Comparison of ENCODE assay signal across 14 cellular contexts in the genomic region with DNA sequence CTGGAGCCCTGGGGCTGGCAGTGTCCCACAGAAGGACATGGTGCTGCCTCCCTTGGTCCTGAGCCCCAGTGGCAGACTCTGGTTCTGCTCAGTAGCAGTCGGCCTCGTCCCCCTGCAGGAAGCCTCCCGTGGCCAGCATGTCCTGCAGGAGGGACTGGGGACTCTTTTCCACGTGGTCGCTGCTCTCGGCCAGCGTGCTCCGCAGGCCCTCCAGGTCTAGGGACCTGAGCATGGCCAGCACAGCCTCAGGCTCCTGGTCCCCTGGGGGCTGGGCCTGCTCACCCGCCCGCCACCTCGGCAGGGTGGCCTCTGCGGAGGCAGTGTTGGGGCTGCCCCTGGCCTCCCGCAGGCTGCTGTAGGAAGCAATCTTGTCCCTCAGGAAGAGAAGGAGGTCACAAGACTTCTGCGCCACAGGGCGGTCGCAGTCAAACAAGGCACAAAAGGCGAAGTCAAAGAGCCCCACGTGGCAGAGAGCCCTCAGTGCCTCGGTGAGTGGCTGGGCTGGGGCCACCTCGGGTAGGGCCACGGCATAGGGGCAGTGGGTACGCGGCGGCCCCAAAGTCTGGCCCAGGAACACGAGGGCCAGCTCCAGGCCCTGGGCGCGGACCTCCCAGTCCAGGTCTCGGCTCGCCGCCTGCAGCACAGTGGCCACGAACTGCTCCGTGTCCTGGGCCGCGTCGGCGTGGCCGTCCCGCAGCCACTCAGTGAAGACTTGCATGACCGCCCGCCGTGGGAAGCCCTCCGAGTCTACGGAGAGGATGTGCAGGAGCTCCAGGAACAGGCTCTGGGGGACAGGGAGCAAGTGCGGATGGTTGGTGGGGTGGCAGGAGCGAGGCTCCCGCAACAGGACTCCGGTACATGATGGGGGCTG. TPM values are rescaled to one million over a fixed set of nuclear protein-coding genes. Genes with fewer than 3 reads are reported as not detected.
DNase-seq lines count a peak whose midpoint lies in the region; ATAC-seq and TF ChIP-seq lines count a peak whose summit lies in the region.
"Had no signal": no experiment of that assay in that cellular context is flagged by ENCODE, and none has a peak within 500 bp of the region (broad histone marks: within the 10 kb centered on the region; RNA-seq: fewer than 3 reads in every experiment).

No MANE protein-coding gene starts in this region.

- no peak overlapping the region for H2AFZ ChIP-seq in PC-3 (ENCODE audit: low read length)
- H2AFZ ChIP-seq in neuronal stem cell (ENCODE audit: low read length), result no peak overlapping the region
- H2AFZ ChIP-seq: parathyroid adenoma had no signal

- H3K9me3 ChIP-seq in PC-3 (ENCODE audit: low read length), result no peaks in the 10 kb centered on the region
- no peaks in the 10 kb centered on the region for H3K9me3 ChIP-seq in neuronal stem cell (replicated peaks in 1 of 2; ENCODE audit: control insufficient read depth in 2 of 2, insufficient read depth in 1 of 2, low read depth in 1 of 2, low read length in 2 of 2)

- WGBS in neuronal stem cell (ENCODE audit: extremely low coverage in 2 of 2, insufficient read length in 2 of 2, insufficient replicate concordance in 1 of 2), 2 donors, result no CpG with 5 or more reads among the region's 47 CpGs

- H3K27ac ChIP-seq in PC-3 (ENCODE audit: low read length) (no peak overlapping the region), neuronal stem cell (replicated peaks; ENCODE audit: low read length) (peak overlapping the region; percentile 51)
- H3K27ac ChIP-seq: parathyroid adenoma had no signal

- peak overlapping the region; percentile 70 for H2AK5ac ChIP-seq in neuronal stem cell (ENCODE audit: low read depth, low read length)

- H3K4me3 Mint-ChIP-seq in CD14-positive monocyte (no peak overlapping the region), glutamatergic neuron (ENCODE audit: unreplicated experiment) (no peak overlapping the region)
- H3K4me3 Mint-ChIP-seq in activated T-helper 2 cell treated with anti-CD3 and anti-CD28 coated beads, Interferon-gamma antibody, Interleukin-2, Interleukin-4, amounts not matched to agents 10 μg/mL and 5 μg/mL and 100 μg/mL, durations not matched to agents 14 hours and 24 hours and 36 hours (ENCODE audit: low read depth), result no peak overlapping the region
- H3K4me3 Mint-ChIP-seq: activated naive CD4-positive, alpha-beta T cell treated with anti-CD3 and anti-CD28 coated beads for 36 hours had no signal

- no peaks in the 10 kb centered on the region for H3F3A ChIP-seq in PC-3 (ENCODE audit: low read length, unreplicated experiment)

- H3K4ac ChIP-seq in neuronal stem cell (ENCODE audit: low read length), result no peak overlapping the region

- H3K18ac ChIP-seq in neuronal stem cell (ENCODE audit: low read length), result peak overlapping the region; percentile 38

- no peak overlapping the region for H2BK5ac ChIP-seq in neuronal stem cell (ENCODE audit: low read length)

- no peak overlapping the region for H2BK12ac ChIP-seq in neuronal stem cell (ENCODE audit: low read length)

- H3K79me1 ChIP-seq in neuronal stem cell (ENCODE audit: low read depth, low read length), result peaks cover 6% of the 10 kb centered on the region

- no peak overlapping the region for H2BK120ac ChIP-seq in neuronal stem cell (ENCODE audit: low read depth, low read length)

- H3K27me3 ChIP-seq in PC-3 (ENCODE audit: low read length) (no peaks in the 10 kb centered on the region), neuronal stem cell (ENCODE audit: control insufficient read depth in 3 of 3, insufficient read depth in 3 of 3, low read depth in 1 of 3, low read length in 3 of 3) (no peaks in the 10 kb centered on the region)

- H3K36me3 Mint-ChIP-seq in CD14-positive monocyte (peaks cover 9 to 57% of the 10 kb centered on the region in 2 donors), glutamatergic neuron (ENCODE audit: unreplicated experiment) (no peaks in the 10 kb centered on the region)
- peaks cover 6% of the 10 kb centered on the region for H3K36me3 Mint-ChIP-seq in activated T-helper 2 cell treated with anti-CD3 and anti-CD28 coated beads, Interferon-gamma antibody, Interleukin-2, Interleukin-4, amounts not matched to agents 10 μg/mL and 5 μg/mL and 100 μg/mL, durations not matched to agents 14 hours and 24 hours and 36 hours (ENCODE audit: low read depth)

- DNase-seq in CD14-positive monocyte (ENCODE audit: low spot score) (peak; percentile 61), PC-3 (no peak), glutamatergic neuron (peak; percentile 47), neuronal stem cell (ENCODE audit: low spot score) (no peak), KG1 (lab: John Stamatoyannopoulos, UW) (no peak)
- DNase-seq in NK-92 treated with Interleukin-12 subunit alpha and Interleukin-12 subunit beta, amount 100 ng/mL, for 24 hours (lab: John Stamatoyannopoulos, UW), result no peak
- DNase-seq in activated T-helper 2 cell treated with anti-CD3 and anti-CD28 coated beads, Interferon-gamma antibody, Interleukin-2, Interleukin-4, amounts not matched to agents 10 μg/mL and 5 μg/mL and 100 μg/mL, durations not matched to agents 14 hours and 24 hours and 36 hours (ENCODE audit: low spot score), result no peak
- DNase-seq: activated naive CD4-positive, alpha-beta T cell treated with anti-CD3 and anti-CD28 coated beads for 36 hours; KBM-7; NCI-H524 treated with DMSO at 0.1 percent for 48 hours; SHP77 treated with DMSO at 0.1 percent for 48 hours; stimulated activated CD4-positive, alpha-beta T cell treated with anti-CD3 and anti-CD28 coated beads, Interleukin-1b, Interleukin-23, amount 100 ng/mL, for 48 hours had no signal

- no peak overlapping the region for H3K9ac ChIP-seq in PC-3 (ENCODE audit: low read length)
- H3K9ac ChIP-seq in neuronal stem cell (ENCODE audit: low read depth, low read length, poor library complexity), result no peak overlapping the region
- H3K9ac ChIP-seq: parathyroid adenoma had no signal

- H3K36me3 ChIP-seq in PC-3 (ENCODE audit: low read depth, low read length) (no peaks in the 10 kb centered on the region; the same call in 1 of the 2 replicates), neuronal stem cell (replicated peaks in 1 of 2; ENCODE audit: control insufficient read depth in 2 of 2, insufficient read depth in 2 of 2, low read length in 2 of 2) (peaks cover 27 to 55% of the 10 kb centered on the region in 2 donors)

- H3K27ac Mint-ChIP-seq in CD14-positive monocyte, result peak overlapping the region in 1 of 7 donors; percentile 12
- no peak overlapping the region for H3K27ac Mint-ChIP-seq in glutamatergic neuron (ENCODE audit: unreplicated experiment)
- no peak overlapping the region for H3K27ac Mint-ChIP-seq in activated T-helper 2 cell treated with anti-CD3 and anti-CD28 coated beads, Interferon-gamma antibody, Interleukin-2, Interleukin-4, amounts not matched to agents 10 μg/mL and 5 μg/mL and 100 μg/mL, durations not matched to agents 14 hours and 24 hours and 36 hours
- H3K27ac Mint-ChIP-seq: activated naive CD4-positive, alpha-beta T cell treated with anti-CD3 and anti-CD28 coated beads for 36 hours had no signal

- POLR2A ChIA-PET in PC-3 (lab: Charles Lee; ENCODE audit: unreplicated experiment), result no interaction called here

- CTCF ChIA-PET in PC-3 (lab: Charles Lee), result no interaction called here

- H3K27me3 Mint-ChIP-seq in CD14-positive monocyte (ENCODE audit: low read depth in 3 of 3) (peaks cover 0 to 6% (median 0%) of the 10 kb centered on the region in 3 donors), glutamatergic neuron (ENCODE audit: unreplicated experiment) (peaks cover 6% of the 10 kb centered on the region)
- H3K27me3 Mint-ChIP-seq in activated T-helper 2 cell treated with anti-CD3 and anti-CD28 coated beads, Interferon-gamma antibody, Interleukin-2, Interleukin-4, amounts not matched to agents 10 μg/mL and 5 μg/mL and 100 μg/mL, durations not matched to agents 14 hours and 24 hours and 36 hours (ENCODE audit: low read depth), result no peaks in the 10 kb centered on the region

- no peak overlapping the region for H4K91ac ChIP-seq in neuronal stem cell (ENCODE audit: low read depth, low read length, poor library complexity)

- intact Hi-C loops in CD14-positive monocyte (cut with micrococcal nuclease), result no loop called here
- intact Hi-C loops in PC-3 (cut with micrococcal nuclease), result no loop called here
- intact Hi-C loops in activated T-helper 2 cell treated with anti-CD3 and anti-CD28 coated beads, Interferon-gamma antibody, Interleukin-2, Interleukin-4, amounts not matched to agents 10 μg/mL and 5 μg/mL and 100 μg/mL, durations not matched to agents 14 hours and 24 hours and 36 hours (cut with micrococcal nuclease), result no loop called here

- peak; percentile 28 for TF ChIP-seq CTCF in CD14-positive monocyte (IDR thresholded peaks at IDR 0.05)
- TF ChIP-seq CTCF in PC-3 (conservative IDR thresholded peaks at IDR 0.05; ENCODE audit: low read depth, low read length), result no peak
- no peak for TF ChIP-seq CTCF in glutamatergic neuron (IDR thresholded peaks at IDR 0.05; ENCODE audit: partially characterized antibody, unreplicated experiment)

- peak; percentile 36 for ATAC-seq in PC-3
- no peak for ATAC-seq in HG03097 (IDR thresholded peaks at IDR 0.05; ENCODE audit: low FRiP score, unreplicated experiment)

- BruUV-seq in PC-3 (replicated peaks; lab: Mats Ljungman, UMichigan), result TSS peak; percentile 37

- peak overlapping the region; percentile 43 for H4K8ac ChIP-seq in neuronal stem cell (ENCODE audit: low read depth, low read length)

- no peak overlapping the region for H2BK15ac ChIP-seq in neuronal stem cell (ENCODE audit: low read length)

- no peaks in the 10 kb centered on the region for H3K9me2 ChIP-seq in PC-3 (replicated peaks; ENCODE audit: low read length)

- no peaks in the 10 kb centered on the region for H3K79me2 ChIP-seq in PC-3 (ENCODE audit: low read length)
- H3K79me2 ChIP-seq: parathyroid adenoma had no signal

- no peaks in the 10 kb centered on the region for H3K9me3 Mint-ChIP-seq in CD14-positive monocyte
- peaks cover 10% of the 10 kb centered on the region for H3K9me3 Mint-ChIP-seq in glutamatergic neuron (ENCODE audit: unreplicated experiment)
- no peaks in the 10 kb centered on the region for H3K9me3 Mint-ChIP-seq in activated T-helper 2 cell treated with anti-CD3 and anti-CD28 coated beads, Interferon-gamma antibody, Interleukin-2, Interleukin-4, amounts not matched to agents 10 μg/mL and 5 μg/mL and 100 μg/mL, durations not matched to agents 14 hours and 24 hours and 36 hours
- H3K9me3 Mint-ChIP-seq: activated naive CD4-positive, alpha-beta T cell treated with anti-CD3 and anti-CD28 coated beads for 36 hours had no signal

- H3K4me1 ChIP-seq in PC-3 (ENCODE audit: insufficient read depth, low read length), result no peaks in the 10 kb centered on the region
- no peaks in the 10 kb centered on the region for H3K4me1 ChIP-seq in neuronal stem cell (ENCODE audit: control insufficient read depth in 2 of 2, insufficient read depth in 1 of 2, low read depth in 1 of 2, low read length in 2 of 2)
- H3K4me1 ChIP-seq: parathyroid adenoma had no signal

- no peak overlapping the region for H3K14ac ChIP-seq in neuronal stem cell (ENCODE audit: low read length)

- H3K4me2 ChIP-seq in PC-3 (ENCODE audit: low read length), result no peak overlapping the region
- no peak overlapping the region for H3K4me2 ChIP-seq in neuronal stem cell (ENCODE audit: insufficient read depth, low read length, poor library complexity, severe bottlenecking)

- peaks cover 9% of the 10 kb centered on the region for H3K4me1 Mint-ChIP-seq in CD14-positive monocyte
- no peaks in the 10 kb centered on the region for H3K4me1 Mint-ChIP-seq in glutamatergic neuron (ENCODE audit: low read depth, unreplicated experiment)
- no peaks in the 10 kb centered on the region for H3K4me1 Mint-ChIP-seq in activated T-helper 2 cell treated with anti-CD3 and anti-CD28 coated beads, Interferon-gamma antibody, Interleukin-2, Interleukin-4, amounts not matched to agents 10 μg/mL and 5 μg/mL and 100 μg/mL, durations not matched to agents 14 hours and 24 hours and 36 hours (ENCODE audit: low read depth)

- H3K4me3 ChIP-seq in PC-3 (ENCODE audit: low read length), result no peak overlapping the region
- no peak overlapping the region for H3K4me3 ChIP-seq in neuronal stem cell (ENCODE audit: low read length in 2 of 2)

- no peaks in the 10 kb centered on the region for H4K20me1 ChIP-seq in PC-3 (ENCODE audit: low read length)

- peak overlapping the region; percentile 65 for H3K23ac ChIP-seq in neuronal stem cell (ENCODE audit: low read depth, low read length, poor library complexity)

RNA-seq across cellular contexts. Expression of a gene that starts 17.1 kb away (rescaled TPM):
- polyA plus RNA-seq in CD14-positive monocyte, result 10 to 100 TPM; 31.6 to 32.5 TPM
- total RNA-seq in PC-3 (2014; rRNA removed) (65.2 and 76.3 TPM in 2 replicates), glutamatergic neuron (ENCODE audit: unreplicated experiment) (30.5 TPM)
- 18.7 TPM for polyA plus RNA-seq in neuronal stem cell (2013, experiment 1 of 2)
- 18.1 TPM for polyA plus RNA-seq in neuronal stem cell (2013, experiment 2 of 2)
- 39.9 and 41.9 TPM in 2 replicates for total RNA-seq in activated T-helper 2 cell treated with anti-CD3 and anti-CD28 coated beads, Interferon-gamma antibody, Interleukin-2, Interleukin-4, amounts not matched to agents 10 μg/mL and 5 μg/mL and 100 μg/mL, durations not matched to agents 14 hours and 24 hours and 36 hours

RNA-seq across cellular contexts. Expression of a gene that starts 18.6 kb away (rescaled TPM):
- polyA plus RNA-seq in CD14-positive monocyte, result 1 to 10 TPM; 1.9 to 2.2 TPM
- total RNA-seq in PC-3 (2014; rRNA removed) (4.8 and 7.7 TPM in 2 replicates), glutamatergic neuron (ENCODE audit: unreplicated experiment) (75.5 TPM)
- polyA plus RNA-seq in neuronal stem cell (2013, experiment 1 of 2), result 84.0 TPM
- polyA plus RNA-seq in neuronal stem cell (2013, experiment 2 of 2), result 82.3 TPM
- total RNA-seq in activated T-helper 2 cell treated with anti-CD3 and anti-CD28 coated beads, Interferon-gamma antibody, Interleukin-2, Interleukin-4, amounts not matched to agents 10 μg/mL and 5 μg/mL and 100 μg/mL, durations not matched to agents 14 hours and 24 hours and 36 hours, result 41.0 and 45.6 TPM in 2 replicates

RNA-seq across cellular contexts. Expression of a gene that starts 20.6 kb away (rescaled TPM):
- 1 to 10 TPM; 1.8 to 3.0 TPM for polyA plus RNA-seq in CD14-positive monocyte
- total RNA-seq in PC-3 (2014; rRNA removed) (9.7 and 24.7 TPM in 2 replicates), glutamatergic neuron (ENCODE audit: unreplicated experiment) (12.0 TPM)
- polyA plus RNA-seq in neuronal stem cell (2013, experiment 1 of 2), result 10.4 TPM
- polyA plus RNA-seq in neuronal stem cell (2013, experiment 2 of 2), result 10.3 TPM
- 9.4 and 12.3 TPM in 2 replicates for total RNA-seq in activated T-helper 2 cell treated with anti-CD3 and anti-CD28 coated beads, Interferon-gamma antibody, Interleukin-2, Interleukin-4, amounts not matched to agents 10 μg/mL and 5 μg/mL and 100 μg/mL, durations not matched to agents 14 hours and 24 hours and 36 hours

Comparison
In these comparisons a context has a peak if more than half of its experiments do, and no peak if none do; other contexts are left out.
1. DNase-seq: peak in CD14-positive monocyte (single experiment) and glutamatergic neuron (single experiment); none in PC-3 (single experiment), neuronal stem cell (single experiment), NK-92 treated with Interleukin-12 subunit alpha and Interleukin-12 subunit beta, amount 100 ng/mL, for 24 hours (single experiment), KG1 (single experiment) and activated T-helper 2 cell treated with anti-CD3 and anti-CD28 coated beads, Interferon-gamma antibody, Interleukin-2, Interleukin-4, amounts not matched to agents 10 μg/mL and 5 μg/mL and 100 μg/mL, durations not matched to agents 14 hours and 24 hours and 36 hours (single experiment).